Comparison of ENCODE assay signal across 15 cellular contexts in the genomic region with DNA sequence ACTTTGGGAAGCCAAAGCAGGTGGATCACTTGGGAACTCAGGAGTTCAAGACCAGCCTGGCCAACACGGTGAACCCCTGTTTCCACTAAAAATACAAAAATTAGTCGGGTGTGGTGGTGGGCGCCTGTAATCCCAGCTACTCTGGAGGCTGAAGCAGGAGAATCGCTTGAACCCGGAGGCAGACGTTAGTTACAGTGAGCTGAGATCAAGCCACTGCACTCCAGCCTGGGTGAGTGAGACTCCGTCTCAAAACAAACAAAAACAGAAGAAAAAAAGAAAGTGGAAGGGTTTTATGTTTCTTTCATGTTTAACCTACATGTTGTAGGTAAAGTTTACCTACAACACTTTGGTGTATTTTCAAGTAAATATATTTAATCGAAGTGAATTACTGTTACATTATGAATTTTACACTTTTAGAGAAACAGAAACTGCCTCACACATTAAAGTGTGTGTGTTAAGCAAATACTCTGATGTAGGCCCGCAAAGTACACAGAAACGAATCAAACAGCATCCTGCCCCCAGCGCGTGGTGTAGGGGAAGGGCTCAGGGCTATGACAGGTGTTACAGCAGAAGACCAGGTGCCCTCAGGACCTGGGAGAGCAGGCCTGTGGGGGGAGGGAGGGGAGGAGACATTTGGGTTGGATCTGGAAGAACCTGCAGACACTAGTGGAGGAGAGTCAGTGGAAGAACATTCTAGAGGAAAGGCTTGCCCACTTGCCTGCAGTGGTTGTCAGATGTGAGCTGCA. TPM values are rescaled to one million over a fixed set of nuclear protein-coding genes. Genes with fewer than 3 reads are reported as not detected.
DNase-seq lines count a peak whose midpoint lies in the region; ATAC-seq, FAIRE-seq and TF ChIP-seq lines count a peak whose summit lies in the region.
"Had no signal": no experiment of that assay in that cellular context is flagged by ENCODE, and none has a peak within 500 bp of the region (broad histone marks: within the 10 kb centered on the region; RNA-seq: fewer than 3 reads in every experiment).

No MANE protein-coding gene starts in this region.

- no peak for FAIRE-seq in GM12892 (lab: Jason Lieb, UNC)
- FAIRE-seq: GM12878, H1, TTC549 had no signal

- no peaks in the 10 kb centered on the region for H3K36me3 Mint-ChIP-seq in activated naive CD8-positive, alpha-beta T cell
- H3K36me3 Mint-ChIP-seq in activated naive CD8-positive, alpha-beta T cell treated with anti-CD3 and anti-CD28 coated beads, Interleukin-2, amount 50 U/mL, for 24 hours (ENCODE audit: low read depth), result no peaks in the 10 kb centered on the region
- H3K36me3 Mint-ChIP-seq in immature natural killer cell, result peaks cover 0 to 8% (median 0%) of the 10 kb centered on the region in 3 donors
- H3K36me3 Mint-ChIP-seq: stimulated activated effector memory CD8-positive, alpha-beta T cell treated with anti-CD3 and anti-CD28 coated beads, Interleukin-12 subunit alpha, Interleukin-12 subunit beta, amount 100 ng/mL, for 72 hours had no signal

- no peak for DNase-seq in activated naive CD8-positive, alpha-beta T cell treated with anti-CD3 and anti-CD28 coated beads, Interleukin-2, amount 50 U/mL, for 24 hours
- DNase-seq in NCI-H748 treated with DMSO at 0.1 percent for 48 hours (lab: John Stamatoyannopoulos, UW) (peak; percentile 11), immature natural killer cell (peak in 1 of 3 donors; percentile 14), GDM1 (lab: John Stamatoyannopoulos, UW) (no peak), GM12892 (ENCODE audit: insufficient read length) (no peak), NK-92 (lab: John Stamatoyannopoulos, UW; ENCODE audit: unreplicated experiment) (no peak)
- DNase-seq: DND-41, retina, SIG-M5 had no signal

- TF ChIP-seq POLR2A in GM12892 (IDR thresholded peaks at IDR 0.05; ENCODE audit: low read depth, low read length), result no peak

- H3K9me3 Mint-ChIP-seq in activated naive CD8-positive, alpha-beta T cell (ENCODE audit: low read depth), result no peaks in the 10 kb centered on the region
- no peaks in the 10 kb centered on the region for H3K9me3 Mint-ChIP-seq in activated naive CD8-positive, alpha-beta T cell treated with anti-CD3 and anti-CD28 coated beads, Interleukin-2, amount 50 U/mL, for 24 hours
- H3K9me3 Mint-ChIP-seq in immature natural killer cell, result no peaks in the 10 kb centered on the region
- H3K9me3 Mint-ChIP-seq: stimulated activated effector memory CD8-positive, alpha-beta T cell treated with anti-CD3 and anti-CD28 coated beads, Interleukin-12 subunit alpha, Interleukin-12 subunit beta, amount 100 ng/mL, for 72 hours had no signal

- ATAC-seq in activated naive CD8-positive, alpha-beta T cell treated with anti-CD3 and anti-CD28 coated beads, Interleukin-2, amount 50 U/mL, for 24 hours, result no peak
- no peak for ATAC-seq in GM21737 (IDR thresholded peaks at IDR 0.05; ENCODE audit: unreplicated experiment)
- ATAC-seq: GM12878; stimulated activated effector memory CD8-positive, alpha-beta T cell treated with anti-CD3 and anti-CD28 coated beads, Interleukin-12 subunit alpha, Interleukin-12 subunit beta, amount 100 ng/mL, for 72 hours had no signal

- H3K27me3 Mint-ChIP-seq in activated naive CD8-positive, alpha-beta T cell, result no peaks in the 10 kb centered on the region
- no peaks in the 10 kb centered on the region for H3K27me3 Mint-ChIP-seq in activated naive CD8-positive, alpha-beta T cell treated with anti-CD3 and anti-CD28 coated beads, Interleukin-2, amount 50 U/mL, for 24 hours
- no peaks in the 10 kb centered on the region for H3K27me3 Mint-ChIP-seq in immature natural killer cell (ENCODE audit: low read depth in 3 of 3)

- peak overlapping the region; percentile 51 for H3K4me3 Mint-ChIP-seq in activated naive CD8-positive, alpha-beta T cell
- no peak overlapping the region for H3K4me3 Mint-ChIP-seq in activated naive CD8-positive, alpha-beta T cell treated with anti-CD3 and anti-CD28 coated beads, Interleukin-2, amount 50 U/mL, for 24 hours
- peak overlapping the region in 4 of 5 donors; percentile 43 to 72 (median 56) for H3K4me3 Mint-ChIP-seq in immature natural killer cell
- H3K4me3 Mint-ChIP-seq: stimulated activated effector memory CD8-positive, alpha-beta T cell treated with anti-CD3 and anti-CD28 coated beads, Interleukin-12 subunit alpha, Interleukin-12 subunit beta, amount 100 ng/mL, for 72 hours had no signal

- peak overlapping the region; percentile 46 for H3K27ac Mint-ChIP-seq in activated naive CD8-positive, alpha-beta T cell
- no peak overlapping the region for H3K27ac Mint-ChIP-seq in activated naive CD8-positive, alpha-beta T cell treated with anti-CD3 and anti-CD28 coated beads, Interleukin-2, amount 50 U/mL, for 24 hours
- peak overlapping the region; percentile 42 to 88 (median 64) for H3K27ac Mint-ChIP-seq in immature natural killer cell

- H3K4me1 Mint-ChIP-seq in activated naive CD8-positive, alpha-beta T cell (ENCODE audit: low read depth), result peaks cover 70% of the 10 kb centered on the region
- peaks cover 63% of the 10 kb centered on the region for H3K4me1 Mint-ChIP-seq in activated naive CD8-positive, alpha-beta T cell treated with anti-CD3 and anti-CD28 coated beads, Interleukin-2, amount 50 U/mL, for 24 hours
- peaks cover 63 to 75% of the 10 kb centered on the region in 2 donors for H3K4me1 Mint-ChIP-seq in immature natural killer cell

RNA-seq across cellular contexts. Expression of gene PTTG2, which starts 39.0 kb away (rescaled TPM):
- polyA plus RNA-seq in immature natural killer cell, result not detected
- polyA plus RNA-seq in GM12892 (2012; ENCODE audit: missing spikeins), result not detected
- polyA plus RNA-seq: H1 had no signal
